In the genomic region with DNA sequence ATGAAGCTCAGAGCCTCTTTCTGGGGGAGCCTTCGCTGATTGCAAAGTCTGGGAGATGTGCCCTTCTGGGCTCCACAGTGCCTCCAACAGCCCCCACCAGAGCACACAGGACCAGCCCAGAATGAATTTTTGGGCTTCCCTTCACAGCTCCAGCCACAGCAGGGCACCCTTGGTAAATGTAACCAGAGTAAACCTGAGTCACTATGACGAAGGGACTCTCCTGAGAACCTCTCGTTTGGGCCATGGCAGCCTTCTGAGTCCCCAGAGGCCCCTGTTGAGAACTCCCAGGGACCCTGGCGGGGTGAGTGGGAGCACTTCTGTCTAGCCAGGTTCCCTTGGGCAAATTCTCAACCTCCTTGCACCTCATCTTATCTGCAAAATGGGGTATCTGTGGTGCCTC, we compare ENCODE assay signal across 1 cellular context.
A peak's percentile ranks its signal among the peaks of the same experiment; 100 is the strongest.
TF ChIP-seq lines count a peak whose summit lies in the region.

No MANE protein-coding gene starts in this region.

TF ChIP-seq in GM12878, 131 proteins besides CTCF, POLR2A, EP300 and RAD21:
- TF ChIP-seq SMAD5 (IDR thresholded peaks at IDR 0.05; ENCODE audit: low read depth) (no peak), KAT2A (conservative IDR thresholded peaks at IDR 0.05; ENCODE audit: control insufficient read depth, low read depth, low read length) (no peak), MEF2B (IDR thresholded peaks at IDR 0.05; ENCODE audit: partially characterized antibody, poor library complexity, severe bottlenecking) (peak; percentile 28)
- TF ChIP-seq, protein P1, sequence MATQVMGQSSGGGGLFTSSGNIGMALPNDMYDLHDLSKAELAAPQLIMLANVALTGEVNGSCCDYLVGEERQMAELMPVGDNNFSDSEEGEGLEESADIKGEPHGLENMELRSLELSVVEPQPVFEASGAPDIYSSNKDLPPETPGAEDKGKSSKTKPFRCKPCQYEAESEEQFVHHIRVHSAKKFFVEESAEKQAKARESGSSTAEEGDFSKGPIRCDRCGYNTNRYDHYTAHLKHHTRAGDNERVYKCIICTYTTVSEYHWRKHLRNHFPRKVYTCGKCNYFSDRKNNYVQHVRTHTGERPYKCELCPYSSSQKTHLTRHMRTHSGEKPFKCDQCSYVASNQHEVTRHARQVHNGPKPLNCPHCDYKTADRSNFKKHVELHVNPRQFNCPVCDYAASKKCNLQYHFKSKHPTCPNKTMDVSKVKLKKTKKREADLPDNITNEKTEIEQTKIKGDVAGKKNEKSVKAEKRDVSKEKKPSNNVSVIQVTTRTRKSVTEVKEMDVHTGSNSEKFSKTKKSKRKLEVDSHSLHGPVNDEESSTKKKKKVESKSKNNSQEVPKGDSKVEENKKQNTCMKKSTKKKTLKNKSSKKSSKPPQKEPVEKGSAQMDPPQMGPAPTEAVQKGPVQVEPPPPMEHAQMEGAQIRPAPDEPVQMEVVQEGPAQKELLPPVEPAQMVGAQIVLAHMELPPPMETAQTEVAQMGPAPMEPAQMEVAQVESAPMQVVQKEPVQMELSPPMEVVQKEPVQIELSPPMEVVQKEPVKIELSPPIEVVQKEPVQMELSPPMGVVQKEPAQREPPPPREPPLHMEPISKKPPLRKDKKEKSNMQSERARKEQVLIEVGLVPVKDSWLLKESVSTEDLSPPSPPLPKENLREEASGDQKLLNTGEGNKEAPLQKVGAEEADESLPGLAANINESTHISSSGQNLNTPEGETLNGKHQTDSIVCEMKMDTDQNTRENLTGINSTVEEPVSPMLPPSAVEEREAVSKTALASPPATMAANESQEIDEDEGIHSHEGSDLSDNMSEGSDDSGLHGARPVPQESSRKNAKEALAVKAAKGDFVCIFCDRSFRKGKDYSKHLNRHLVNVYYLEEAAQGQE (IDR thresholded peaks at IDR 0.05; ENCODE audit: low read depth, low read length) = no peak
